In genomic region chr2:237060518-237061312, GRCh38 we compare ENCODE assay signal across 8 cellular contexts. TPM values are rescaled to one million over a fixed set of nuclear protein-coding genes. Genes with fewer than 3 reads are reported as not detected.
DNase-seq lines count a peak whose midpoint lies in the region; ATAC-seq and TF ChIP-seq lines count a peak whose summit lies in the region.

No MANE protein-coding gene starts in this region.

- peaks cover 14% of the 10 kb centered on the region for H3K4me1 ChIP-seq in suprapubic skin

- WGBS in suprapubic skin = 19% methylated on average over 15 of the region's 15 CpGs

- H3K4me1 Mint-ChIP-seq in Calu3 (ENCODE audit: low read depth, unreplicated experiment) = no peaks in the 10 kb centered on the region
- H3K4me1 Mint-ChIP-seq in HFFc6 (ENCODE audit: low read depth) = peaks cover 20% of the 10 kb centered on the region
- H3K4me1 Mint-ChIP-seq in T-helper 2 cell treated with Interferon-gamma antibody and Interleukin-4, amounts not matched to agents 5 μg/mL and 100 μg/mL, for 36 hours (ENCODE audit: low read depth) = peaks cover 11% of the 10 kb centered on the region

- H3K27ac ChIP-seq in suprapubic skin = no peak overlapping the region

- peak; percentile 62 for ATAC-seq in left colon

- no peaks in the 10 kb centered on the region for H3K27me3 ChIP-seq in suprapubic skin

- CTCF ChIA-PET in Calu3 (lab: Charles Lee) = interaction anchor here (0.6 to 1.3 kb wide), 5 partner anchors 33 to 707 kb away, joined by 3 to 6 read pairs (median 3); partner anchors contain the start of gene ACKR3

- no peaks in the 10 kb centered on the region for H3K9me3 ChIP-seq in suprapubic skin

- no TSS peak for BruUV-seq in Calu3 (replicated peaks; lab: Mats Ljungman, UMichigan)

- H3K4me3 Mint-ChIP-seq in Calu3 (ENCODE audit: low read depth, unreplicated experiment) (no peak overlapping the region), HFFc6 (no peak overlapping the region)
- no peak overlapping the region for H3K4me3 Mint-ChIP-seq in T-helper 2 cell treated with Interferon-gamma antibody and Interleukin-4, amounts not matched to agents 5 μg/mL and 100 μg/mL, for 36 hours

- H3K36me3 Mint-ChIP-seq in Calu3 (ENCODE audit: insufficient read depth, unreplicated experiment) (no peaks in the 10 kb centered on the region), HFFc6 (ENCODE audit: low read depth) (no peaks in the 10 kb centered on the region)
- no peaks in the 10 kb centered on the region for H3K36me3 Mint-ChIP-seq in T-helper 2 cell treated with Interferon-gamma antibody and Interleukin-4, amounts not matched to agents 5 μg/mL and 100 μg/mL, for 36 hours (ENCODE audit: low read depth)

- peak; percentile 62 for TF ChIP-seq CTCF in Calu3 (IDR thresholded peaks at IDR 0.05; ENCODE audit: unreplicated experiment)
- TF ChIP-seq CTCF in HFFc6 (IDR thresholded peaks at IDR 0.05) = peak; percentile 82
- peak; percentile 37 to 43 for TF ChIP-seq CTCF in suprapubic skin (IDR thresholded peaks at IDR 0.05)

- no peak overlapping the region for H3K4me3 ChIP-seq in suprapubic skin

- no peaks in the 10 kb centered on the region for H3K36me3 ChIP-seq in suprapubic skin

- no peak for TF ChIP-seq POLR2A in suprapubic skin (IDR thresholded peaks at IDR 0.05)

- H3K27me3 Mint-ChIP-seq in Calu3 (ENCODE audit: unreplicated experiment) = no peaks in the 10 kb centered on the region
- peaks cover 25% of the 10 kb centered on the region for H3K27me3 Mint-ChIP-seq in HFFc6 (ENCODE audit: insufficient read depth)
- H3K27me3 Mint-ChIP-seq in T-helper 2 cell treated with Interferon-gamma antibody and Interleukin-4, amounts not matched to agents 5 μg/mL and 100 μg/mL, for 36 hours (ENCODE audit: low read depth) = no peaks in the 10 kb centered on the region

- DNase-seq in Calu3 (peak; percentile 66), HFFc6 (peak; percentile 53), NOMO-1 (lab: John Stamatoyannopoulos, UW; ENCODE audit: unreplicated experiment in 2 of 2) (peak; percentile 51 to 66), cerebellum (ENCODE audit: low spot score) (peak; percentile 61), left colon (peak in 1 of 2 donors; percentile 28), suprapubic skin (ENCODE audit: low spot score in 2 of 2) (no peak), activated T-cell treated with anti-CD3 and anti-CD28 coated beads for 4 hours (no peak)
- no peak for DNase-seq in T-helper 2 cell treated with Interferon-gamma antibody and Interleukin-4, amounts not matched to agents 5 μg/mL and 100 μg/mL, for 36 hours (ENCODE audit: low spot score)

- H3K27ac Mint-ChIP-seq in Calu3 (ENCODE audit: unreplicated experiment) (no peak overlapping the region), HFFc6 (no peak overlapping the region)
- no peak overlapping the region for H3K27ac Mint-ChIP-seq in T-helper 2 cell treated with Interferon-gamma antibody and Interleukin-4, amounts not matched to agents 5 μg/mL and 100 μg/mL, for 36 hours

- H3K9me3 Mint-ChIP-seq in Calu3 (ENCODE audit: low read depth, unreplicated experiment) (no peaks in the 10 kb centered on the region), HFFc6 (no peaks in the 10 kb centered on the region)
- H3K9me3 Mint-ChIP-seq in T-helper 2 cell treated with Interferon-gamma antibody and Interleukin-4, amounts not matched to agents 5 μg/mL and 100 μg/mL, for 36 hours = no peaks in the 10 kb centered on the region

- intact Hi-C loops in Calu3 (cut with micrococcal nuclease; ENCODE audit: unreplicated experiment) = loop anchor here (2.0 kb wide), 2 partner anchors 548 to 718 kb away; no protein-coding TSS in a partner anchor
- intact Hi-C loops in left colon (cut with DNase I, micrococcal nuclease) = loop anchor here in 1 of 2 donors (10.0 kb wide), 1 partner anchor 706 kb away; no protein-coding TSS in a partner anchor

- TF ChIP-seq EP300 in suprapubic skin (IDR thresholded peaks at IDR 0.05) = no peak

RNA-seq across cellular contexts. Expression of gene COPS8, which starts 25.0 kb away (rescaled TPM):
- total RNA-seq in Calu3 (2022) = 49.9 and 54.5 TPM in 2 replicates
- total RNA-seq in HFFc6 (2021; fragmentation: NEBNext Ultra II Directional; extraction: Animal tissue kit (Norgen Biotek cat#: 25700)) = 100 to 1,000 TPM in 3 of 6 experiments, 10 to 100 TPM in 3; 86.8 to 107 (median 99.8) TPM
- 108 TPM for total RNA-seq in cerebellum
- total RNA-seq in left colon = 10 to 100 TPM; 22.9 to 24.7 TPM
- total RNA-seq in suprapubic skin = 10 to 100 TPM; 59.0 to 88.3 (median 77.7) TPM

Comparison
In these comparisons a context has a peak if more than half of its experiments do, and no peak if none do; other contexts are left out.
1. DNase-seq: peak in Calu3 (single experiment), HFFc6 (single experiment), NOMO-1 (2 of 2) and cerebellum (single experiment); none in suprapubic skin (0 of 2), activated T-cell treated with anti-CD3 and anti-CD28 coated beads for 4 hours (single experiment) and T-helper 2 cell treated with Interferon-gamma antibody and Interleukin-4, amounts not matched to agents 5 μg/mL and 100 μg/mL, for 36 hours (single experiment).
2. Peak in every context shown above with its lines, with median percentiles within 50 percentile points of each other: CTCF ChIP-seq.